In genomic region chr3:152458725-152459515, GRCh38 we compare ENCODE assay signal across 16 cellular contexts.
DNase-seq lines count a peak whose midpoint lies in the region; ATAC-seq and TF ChIP-seq lines count a peak whose summit lies in the region.
"Had no signal": no experiment of that assay in that cellular context is flagged by ENCODE, and none has a peak within 500 bp of the region (broad histone marks: within the 10 kb centered on the region; RNA-seq: fewer than 3 reads in every experiment).

No MANE protein-coding gene starts in this region.

- no peak overlapping the region for H3K4me3 Mint-ChIP-seq in CD8-positive, alpha-beta memory T cell
- no peak overlapping the region for H3K4me3 Mint-ChIP-seq in natural killer cell
- H3K4me3 Mint-ChIP-seq: neural progenitor cell had no signal

- H3K4me3 ChIP-seq in CD8-positive, alpha-beta memory T cell (ENCODE audit: low read length) = no peak overlapping the region
- no peak overlapping the region for H3K4me3 ChIP-seq in BE2C (ENCODE audit: low read depth, low read length)
- H3K4me3 ChIP-seq: neural progenitor cell, tibial nerve had no signal

- intact Hi-C loops in natural killer cell (cut with micrococcal nuclease) = no loop called here

- H3K27me3 Mint-ChIP-seq in CD8-positive, alpha-beta memory T cell = no peaks in the 10 kb centered on the region
- H3K27me3 Mint-ChIP-seq in natural killer cell (ENCODE audit: low read depth in 2 of 2) = no peaks in the 10 kb centered on the region

- no peak for ATAC-seq in activated naive CD4-positive, alpha-beta T cell treated with anti-CD3 and anti-CD28 coated beads, Interleukin-2, amount 50 U/mL, for 72 hours
- ATAC-seq in natural killer cell (no peak), GM18517 (IDR thresholded peaks at IDR 0.05; ENCODE audit: unreplicated experiment) (no peak)
- ATAC-seq: Panc1 had no signal

- peaks cover 4 to 80% (median 23%) of the 10 kb centered on the region in 3 donors for H3K36me3 Mint-ChIP-seq in CD8-positive, alpha-beta memory T cell
- peaks cover 0 to 21% of the 10 kb centered on the region in 2 donors for H3K36me3 Mint-ChIP-seq in activated naive CD4-positive, alpha-beta T cell treated with anti-CD3 and anti-CD28 coated beads, Interleukin-2, amount 50 U/mL, for 72 hours
- peaks cover 5% of the 10 kb centered on the region for H3K36me3 Mint-ChIP-seq in natural killer cell

- CTCF ChIA-PET in CD8-positive, alpha-beta memory T cell (lab: Charles Lee) = no interaction called here

- H3K9me3 ChIP-seq in CD8-positive, alpha-beta memory T cell (ENCODE audit: low read length) = no peaks in the 10 kb centered on the region
- no peaks in the 10 kb centered on the region for H3K9me3 ChIP-seq in BE2C
- H3K9me3 ChIP-seq: tibial nerve had no signal

- no peak overlapping the region for H3K27ac ChIP-seq in CD8-positive, alpha-beta memory T cell (ENCODE audit: low read depth, low read length)
- H3K27ac ChIP-seq: epithelial cell of prostate, neural progenitor cell, tibial nerve had no signal

- peak overlapping the region in 7 of 8 donors; percentile 24 to 84 (median 58) for H3K27ac Mint-ChIP-seq in CD8-positive, alpha-beta memory T cell
- H3K27ac Mint-ChIP-seq in activated naive CD4-positive, alpha-beta T cell treated with anti-CD3 and anti-CD28 coated beads, Interleukin-2, amount 50 U/mL, for 72 hours = peak overlapping the region; percentile 55 to 64
- H3K27ac Mint-ChIP-seq in natural killer cell = peak overlapping the region; percentile 68 to 75
- H3K27ac Mint-ChIP-seq: neural progenitor cell had no signal

- POLR2A ChIA-PET in CD8-positive, alpha-beta memory T cell (lab: Charles Lee) = no interaction called here

- no peak for DNase-seq in CD8-positive, alpha-beta memory T cell
- DNase-seq in OCI-M1 (lab: John Stamatoyannopoulos, UW) (peak; percentile 24), natural killer cell (no peak), NCI-H1092 treated with DMSO at 0.1 percent for 48 hours (lab: John Stamatoyannopoulos, UW) (no peak), BE2C (no peak), NCI-H345 treated with DMSO at 0.1 percent for 48 hours (lab: John Stamatoyannopoulos, UW; ENCODE audit: unreplicated experiment) (no peak)
- no peak for DNase-seq in activated naive CD4-positive, alpha-beta T cell treated with anti-CD3 and anti-CD28 coated beads, Interleukin-2, amount 50 U/mL, for 72 hours (ENCODE audit: low spot score in 2 of 2)
- DNase-seq: Calu3, caudate nucleus, hypothalamus, NCI-H524 treated with DMSO at 0.1 percent for 48 hours had no signal

- no peaks in the 10 kb centered on the region for H3K4me1 ChIP-seq in CD8-positive, alpha-beta memory T cell (ENCODE audit: insufficient read depth, low read length)
- no peaks in the 10 kb centered on the region for H3K4me1 ChIP-seq in BE2C

- TF ChIP-seq CTCF in natural killer cell (IDR thresholded peaks at IDR 0.05) (no peak), BE2C (IDR thresholded peaks at IDR 0.05; ENCODE audit: low read depth, low read length) (no peak)

- H3K9me3 Mint-ChIP-seq in CD8-positive, alpha-beta memory T cell = no peaks in the 10 kb centered on the region
- no peaks in the 10 kb centered on the region for H3K9me3 Mint-ChIP-seq in activated naive CD4-positive, alpha-beta T cell treated with anti-CD3 and anti-CD28 coated beads, Interleukin-2, amount 50 U/mL, for 72 hours
- H3K9me3 Mint-ChIP-seq in natural killer cell = no peaks in the 10 kb centered on the region
- H3K9me3 Mint-ChIP-seq: neural progenitor cell had no signal

- peaks cover 31 to 56% (median 48%) of the 10 kb centered on the region in 3 donors for H3K4me1 Mint-ChIP-seq in CD8-positive, alpha-beta memory T cell
- peaks cover 32 to 33% of the 10 kb centered on the region in 2 donors for H3K4me1 Mint-ChIP-seq in natural killer cell
- H3K4me1 Mint-ChIP-seq: neural progenitor cell had no signal

- peaks cover 38% of the 10 kb centered on the region for H3K36me3 ChIP-seq in CD8-positive, alpha-beta memory T cell (ENCODE audit: insufficient read depth, low read length)
- H3K36me3 ChIP-seq in BE2C = peaks cover 14% of the 10 kb centered on the region

- no peaks in the 10 kb centered on the region for H3K27me3 ChIP-seq in CD8-positive, alpha-beta memory T cell (ENCODE audit: insufficient read depth, low read length, poor library complexity, severe bottlenecking)
- H3K27me3 ChIP-seq in BE2C = no peaks in the 10 kb centered on the region
- H3K27me3 ChIP-seq: neural progenitor cell, tibial nerve had no signal
